34 cellular contexts compared by ENCODE assay signal in the genomic region with DNA sequence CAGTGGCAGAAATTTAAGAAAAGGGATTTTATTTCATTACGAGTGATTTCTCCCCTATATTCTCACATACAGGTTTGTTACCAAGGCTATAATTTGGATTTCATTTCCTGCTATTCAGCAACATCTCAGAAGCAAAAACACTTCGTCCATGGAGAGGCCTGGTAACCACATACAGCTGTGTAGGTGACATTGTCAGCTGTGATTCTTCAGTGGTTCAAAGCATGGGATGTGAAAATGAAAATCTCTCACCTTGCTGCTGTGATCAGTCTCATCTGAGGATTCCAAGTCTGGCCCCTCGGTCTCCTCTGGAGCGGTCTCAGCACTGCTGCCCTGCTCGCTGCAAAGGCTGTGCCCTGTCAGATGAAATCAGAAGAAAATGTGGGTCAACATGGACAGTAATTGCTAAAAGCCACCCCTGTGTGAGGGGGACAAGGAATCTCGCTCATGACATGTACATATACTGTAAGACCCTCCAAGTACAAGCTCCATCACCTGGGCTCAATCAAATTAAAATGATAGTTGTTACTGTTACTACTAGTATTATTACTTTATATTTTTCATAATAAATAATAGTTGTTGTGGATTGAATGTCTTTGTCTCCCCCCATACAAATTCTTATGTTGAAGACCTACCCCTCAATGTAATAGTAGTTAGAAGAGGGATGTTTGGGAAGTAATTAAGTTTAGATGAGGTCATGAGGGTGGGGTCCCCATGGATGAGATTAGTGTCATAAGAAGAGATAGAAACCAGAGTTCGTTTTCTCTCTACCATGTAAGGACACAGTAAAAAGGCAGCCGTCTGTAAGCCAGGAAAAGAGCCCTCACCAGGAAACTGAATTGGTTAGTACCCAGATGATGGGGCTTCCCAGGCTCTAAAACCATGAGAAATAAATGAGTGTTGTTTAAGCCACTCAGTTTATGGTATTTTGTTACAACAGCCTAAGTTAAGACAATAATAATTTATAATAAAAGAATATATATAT.
DNase-seq lines count a peak whose midpoint lies in the region; ATAC-seq and TF ChIP-seq lines count a peak whose summit lies in the region.
"Had no signal": no experiment of that assay in that cellular context is flagged by ENCODE, and none has a peak within 500 bp of the region (broad histone marks: within the 10 kb centered on the region; RNA-seq: fewer than 3 reads in every experiment).

No MANE protein-coding gene starts in this region.

- peak overlapping the region; percentile 29 to 49 for H3K4me3 Mint-ChIP-seq in activated T-cell treated with anti-CD3 and anti-CD28 coated beads, Interleukin-2, amount 50 U/mL, for 72 hours
- H3K4me3 Mint-ChIP-seq in activated T-helper 17 cell treated with anti-CD3 and anti-CD28 coated beads, Interleukin-2, amount 50 U/mL, for 72 hours = peak overlapping the region; percentile 38
- peak overlapping the region in 2 of 10 donors; percentile 42 for H3K4me3 Mint-ChIP-seq in naive thymus-derived CD8-positive, alpha-beta T cell
- H3K4me3 Mint-ChIP-seq: activated naive CD8-positive, alpha-beta T cell treated with anti-CD3 and anti-CD28 coated beads, Interleukin-2, amount 50 U/mL, for 24 hours; CD8-positive, alpha-beta memory T cell; effector memory CD8-positive, alpha-beta T cell; memory B cell; stimulated activated naive CD8-positive, alpha-beta T cell treated with anti-CD3 and anti-CD28 coated beads, Interleukin-15, Interleukin-2, amounts not matched to agents 100 ng/mL and 50 ng/mL, for 24 hours had no signal

- DNase-seq in activated T-cell treated with anti-CD3 and anti-CD28 coated beads, Interleukin-2, amount 50 U/mL, for 72 hours = no peak
- DNase-seq in activated T-cell treated with anti-CD3 and anti-CD28 coated beads for 4 hours (no peak), GM12865 (ENCODE audit: low read depth) (peak; percentile 8), GM20000 (ENCODE audit: low spot score) (no peak), NCI-H128 (lab: John Stamatoyannopoulos, UW; ENCODE audit: unreplicated experiment) (no peak), left ventricle myocardium inferior (no peak)
- no peak for DNase-seq in naive thymus-derived CD8-positive, alpha-beta T cell
- DNase-seq: activated naive CD8-positive, alpha-beta T cell treated with anti-CD3 and anti-CD28 coated beads, Interleukin-2, amount 50 U/mL, for 24 hours; activated T-cell treated with anti-CD3 and anti-CD28 coated beads, Interleukin-2, amount 50 U/mL, for 48 hours; AML-193; CD8-positive, alpha-beta memory T cell; colonic mucosa; DMS 273 treated with DMSO at 0.1 percent for 48 hours; effector memory CD8-positive, alpha-beta T cell; erythroblast; glutamatergic neuron; H7; MG63; NCI-H1105; NCI-H1930; NCI-H524 treated with DMSO at 0.1 percent for 48 hours; NK-92 treated with Interleukin-12 subunit alpha and Interleukin-12 subunit beta, amount 100 ng/mL, for 24 hours; PC-3; uterus had no signal

- H3K4me3 ChIP-seq in GM12865 (ENCODE audit: low read depth, low read length) (no peak overlapping the region), left ventricle myocardium inferior (no peak overlapping the region)
- H3K4me3 ChIP-seq: cardiac muscle cell, colonic mucosa, MG63, right atrium auricular region, SK-N-MC, smooth muscle cell, thoracic aorta, uterus had no signal

- peak overlapping the region; percentile 88 for H3K27ac Mint-ChIP-seq in activated T-cell treated with anti-CD3 and anti-CD28 coated beads, Interleukin-2, amount 50 U/mL, for 72 hours
- peak overlapping the region; percentile 21 for H3K27ac Mint-ChIP-seq in activated T-helper 17 cell treated with anti-CD3 and anti-CD28 coated beads, Interleukin-2, amount 50 U/mL, for 72 hours
- peak overlapping the region in 8 of 10 donors; percentile 18 to 85 (median 64) for H3K27ac Mint-ChIP-seq in naive thymus-derived CD8-positive, alpha-beta T cell
- H3K27ac Mint-ChIP-seq: activated naive CD8-positive, alpha-beta T cell treated with anti-CD3 and anti-CD28 coated beads, Interleukin-2, amount 50 U/mL, for 24 hours; effector memory CD8-positive, alpha-beta T cell; memory B cell; stimulated activated naive CD8-positive, alpha-beta T cell treated with anti-CD3 and anti-CD28 coated beads, Interleukin-15, Interleukin-2, amounts not matched to agents 100 ng/mL and 50 ng/mL, for 24 hours had no signal

- H3K9me3 Mint-ChIP-seq in activated T-cell treated with anti-CD3 and anti-CD28 coated beads, Interleukin-2, amount 50 U/mL, for 72 hours = no peaks in the 10 kb centered on the region
- H3K9me3 Mint-ChIP-seq in activated T-helper 17 cell treated with anti-CD3 and anti-CD28 coated beads, Interleukin-2, amount 50 U/mL, for 72 hours = no peaks in the 10 kb centered on the region
- peaks cover 0 to 1% (median 0%) of the 10 kb centered on the region in 9 donors for H3K9me3 Mint-ChIP-seq in naive thymus-derived CD8-positive, alpha-beta T cell
- H3K9me3 Mint-ChIP-seq: activated naive CD8-positive, alpha-beta T cell treated with anti-CD3 and anti-CD28 coated beads, Interleukin-2, amount 50 U/mL, for 24 hours; effector memory CD8-positive, alpha-beta T cell; memory B cell; stimulated activated naive CD8-positive, alpha-beta T cell treated with anti-CD3 and anti-CD28 coated beads, Interleukin-15, Interleukin-2, amounts not matched to agents 100 ng/mL and 50 ng/mL, for 24 hours had no signal

- POLR2A ChIA-PET in naive thymus-derived CD8-positive, alpha-beta T cell (lab: Charles Lee) = interaction anchor here (0.6 to 0.7 kb wide), 3 partner anchors 11 to 51 kb away, joined by 4 to 5 read pairs (median 4); no protein-coding TSS in a partner anchor

- H3K4me1 Mint-ChIP-seq in activated T-cell treated with anti-CD3 and anti-CD28 coated beads, Interleukin-2, amount 50 U/mL, for 72 hours (ENCODE audit: low read depth) = peaks cover 97% of the 10 kb centered on the region
- H3K4me1 Mint-ChIP-seq in activated T-helper 17 cell treated with anti-CD3 and anti-CD28 coated beads, Interleukin-2, amount 50 U/mL, for 72 hours = peaks cover 46% of the 10 kb centered on the region
- peaks cover 36 to 76% (median 61%) of the 10 kb centered on the region in 4 donors for H3K4me1 Mint-ChIP-seq in naive thymus-derived CD8-positive, alpha-beta T cell
- H3K4me1 Mint-ChIP-seq: memory B cell had no signal

- ATAC-seq in activated T-cell treated with anti-CD3 and anti-CD28 coated beads, Interleukin-2, amount 50 U/mL, for 72 hours (replicated peaks in 1 of 2) = peak; percentile 68 to 71
- peak; percentile 69 for ATAC-seq in activated T-helper 17 cell treated with anti-CD3 and anti-CD28 coated beads, Interleukin-2, amount 50 U/mL, for 72 hours (replicated peaks)
- peak in 1 of 2 donors; percentile 35 for ATAC-seq in naive thymus-derived CD8-positive, alpha-beta T cell
- ATAC-seq: activated naive CD8-positive, alpha-beta T cell treated with anti-CD3 and anti-CD28 coated beads, Interleukin-2, amount 50 U/mL, for 24 hours; effector memory CD8-positive, alpha-beta T cell; PC-3 had no signal

- peaks cover 4% of the 10 kb centered on the region for H3K4me1 ChIP-seq in left ventricle myocardium inferior
- H3K4me1 ChIP-seq: colonic mucosa, parathyroid adenoma, uterus had no signal

- H3K27me3 ChIP-seq in left ventricle myocardium inferior (ENCODE audit: low read depth) = peaks cover 16% of the 10 kb centered on the region
- H3K27me3 ChIP-seq: cardiac muscle cell, colonic mucosa, MG63, right atrium auricular region, uterus had no signal

- TF ChIP-seq CTCF in GM12865 (IDR thresholded peaks at IDR 0.05; ENCODE audit: insufficient read depth, low read depth, low read length, missing control alignments) (no peak), GM20000 (IDR thresholded peaks at IDR 0.05; ENCODE audit: extremely low read depth, missing control alignments) (no peak), left ventricle myocardium inferior (IDR thresholded peaks at IDR 0.05; ENCODE audit: borderline replicate concordance) (no peak)

- H3K9me3 ChIP-seq in left ventricle myocardium inferior (replicated peaks) = no peaks in the 10 kb centered on the region
- H3K9me3 ChIP-seq: colonic mucosa, MG63, right atrium auricular region, thoracic aorta, uterus had no signal

- peaks cover 15 to 22% of the 10 kb centered on the region in 2 donors for H3K36me3 Mint-ChIP-seq in activated T-cell treated with anti-CD3 and anti-CD28 coated beads, Interleukin-2, amount 50 U/mL, for 72 hours (ENCODE audit: insufficient read depth in 2 of 2)
- peaks cover 80% of the 10 kb centered on the region for H3K36me3 Mint-ChIP-seq in activated T-helper 17 cell treated with anti-CD3 and anti-CD28 coated beads, Interleukin-2, amount 50 U/mL, for 72 hours (ENCODE audit: low read depth)
- peaks cover 5 to 7% (median 6%) of the 10 kb centered on the region in 3 donors for H3K36me3 Mint-ChIP-seq in naive thymus-derived CD8-positive, alpha-beta T cell
- H3K36me3 Mint-ChIP-seq: memory B cell had no signal

- H3K27me3 Mint-ChIP-seq in activated T-cell treated with anti-CD3 and anti-CD28 coated beads, Interleukin-2, amount 50 U/mL, for 72 hours (ENCODE audit: low read depth) = no peaks in the 10 kb centered on the region
- H3K27me3 Mint-ChIP-seq in activated T-helper 17 cell treated with anti-CD3 and anti-CD28 coated beads, Interleukin-2, amount 50 U/mL, for 72 hours = no peaks in the 10 kb centered on the region
- H3K27me3 Mint-ChIP-seq in naive thymus-derived CD8-positive, alpha-beta T cell = no peaks in the 10 kb centered on the region
- H3K27me3 Mint-ChIP-seq: activated naive CD8-positive, alpha-beta T cell treated with anti-CD3 and anti-CD28 coated beads, Interleukin-2, amount 50 U/mL, for 24 hours; stimulated activated naive CD8-positive, alpha-beta T cell treated with anti-CD3 and anti-CD28 coated beads, Interleukin-15, Interleukin-2, amounts not matched to agents 100 ng/mL and 50 ng/mL, for 24 hours had no signal

- intact Hi-C loops in left ventricle myocardium inferior (cut with micrococcal nuclease) = no loop called here

- H3K36me3 ChIP-seq in left ventricle myocardium inferior = no peaks in the 10 kb centered on the region
- H3K36me3 ChIP-seq: cardiac muscle cell, colonic mucosa, MG63, right atrium auricular region, thoracic aorta, uterus had no signal

- no peak overlapping the region for H3K27ac ChIP-seq in left ventricle myocardium inferior (replicated peaks)
- H3K27ac ChIP-seq: cardiac muscle cell, colonic mucosa, KMS-11, parathyroid adenoma, right atrium auricular region, SK-N-MC, thoracic aorta, uterus had no signal

Comparison
In these comparisons a context has a peak if more than half of its experiments do, and no peak if none do; other contexts are left out.
1. H3K27ac Mint-ChIP-seq: peak in every context shown above with its lines; median percentile 88 in activated T-cell treated with anti-CD3 and anti-CD28 coated beads, Interleukin-2, amount 50 U/mL, for 72 hours; 64 in naive thymus-derived CD8-positive, alpha-beta T cell; 21 in activated T-helper 17 cell treated with anti-CD3 and anti-CD28 coated beads, Interleukin-2, amount 50 U/mL, for 72 hours.